8 cellular contexts compared by ENCODE assay signal in the genomic region with DNA sequence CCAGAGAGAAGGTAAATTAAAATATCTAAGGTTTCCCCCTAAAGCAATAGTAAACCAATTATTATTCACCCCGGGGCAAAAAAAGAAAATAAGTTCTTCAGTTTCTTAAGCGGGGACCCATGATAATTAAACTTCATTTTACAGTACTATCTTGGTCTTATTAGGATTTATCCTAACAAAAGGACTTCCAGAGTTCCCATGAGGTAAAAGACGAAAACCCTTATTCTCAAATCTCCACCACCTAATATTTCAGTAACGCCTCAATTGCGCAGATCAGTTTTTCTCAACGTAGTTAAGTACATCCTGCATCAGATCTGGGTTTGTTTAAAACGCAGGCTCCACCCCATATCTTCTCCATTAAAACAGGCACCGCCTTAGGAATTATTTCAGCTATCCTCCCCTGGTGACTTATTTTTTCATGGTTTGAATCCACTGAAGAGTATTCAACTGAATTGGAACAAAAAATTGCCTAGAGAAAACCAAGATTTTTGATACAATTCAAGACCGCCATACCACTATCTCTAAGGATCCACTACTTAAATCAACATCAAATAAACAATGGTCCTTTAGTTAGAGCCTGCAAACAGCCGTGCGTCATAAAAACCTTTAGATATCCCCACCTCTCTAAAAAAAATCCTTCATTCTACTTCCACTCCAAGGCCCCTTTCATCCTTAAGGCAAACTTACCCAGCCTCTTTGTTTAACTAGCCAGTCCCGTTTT. TPM values are rescaled to one million over a fixed set of nuclear protein-coding genes. Genes with fewer than 3 reads are reported as not detected.
DNase-seq lines count a peak whose midpoint lies in the region; ATAC-seq and TF ChIP-seq lines count a peak whose summit lies in the region.

No MANE protein-coding gene starts in this region.

- no peak for TF ChIP-seq CTCF in osteocyte (IDR thresholded peaks at IDR 0.05)

- ATAC-seq in GM18861 (IDR thresholded peaks at IDR 0.05; ENCODE audit: unreplicated experiment), result no peak

- H3K4me1 Mint-ChIP-seq in osteocyte (ENCODE audit: unreplicated experiment), result peaks cover 48% of the 10 kb centered on the region

- H3K36me3 Mint-ChIP-seq in osteocyte (ENCODE audit: unreplicated experiment), result peaks cover 57% of the 10 kb centered on the region

- no peaks in the 10 kb centered on the region for H3K9me3 Mint-ChIP-seq in osteocyte (ENCODE audit: unreplicated experiment)

- H3K4me3 Mint-ChIP-seq in osteocyte (ENCODE audit: unreplicated experiment), result peak overlapping the region; percentile 91

- peak overlapping the region; percentile 96 for H3K27ac Mint-ChIP-seq in osteocyte (ENCODE audit: unreplicated experiment)

- no peaks in the 10 kb centered on the region for H3K27me3 Mint-ChIP-seq in osteocyte (ENCODE audit: unreplicated experiment)

- DNase-seq in NCI-H82 (lab: John Stamatoyannopoulos, UW) (peak; percentile 41), NCI-H82 treated with DMSO at 0.1 percent for 48 hours (lab: John Stamatoyannopoulos, UW; ENCODE audit: unreplicated experiment) (no peak), RPMI8226 (peak; percentile 38), epidermal melanocyte (ENCODE audit: insufficient read length, low spot score) (peak; percentile 43), osteocyte (ENCODE audit: extremely low spot score, unreplicated experiment) (no peak)
- DNase-seq in activated CD4-positive, CD25-positive, alpha-beta regulatory T cell (lab: John Stamatoyannopoulos, UW), result no peak
- DNase-seq in activated CD4-positive, alpha-beta T cell treated with anti-CD3 and anti-CD28 coated beads for 4 hours, result no peak

RNA-seq across cellular contexts. Expression of a gene that starts 1.7 kb away (rescaled TPM):
- total RNA-seq in osteocyte, result 275 and 296 TPM in 2 replicates

RNA-seq across cellular contexts. Expression of a gene that starts 28.5 kb away (rescaled TPM):
- 2.3 and 2.6 TPM in 2 replicates for total RNA-seq in osteocyte

RNA-seq across cellular contexts. Expression of a gene that starts 51.7 kb away (rescaled TPM):
- total RNA-seq in osteocyte, result 111 and 116 TPM in 2 replicates

Comparison
In these comparisons a context has a peak if more than half of its experiments do, and no peak if none do; other contexts are left out.
1. DNase-seq: peak in NCI-H82 (single experiment), RPMI8226 (single experiment) and epidermal melanocyte (single experiment); none in NCI-H82 treated with DMSO at 0.1 percent for 48 hours (single experiment), osteocyte (single experiment), activated CD4-positive, CD25-positive, alpha-beta regulatory T cell (0 of 4) and activated CD4-positive, alpha-beta T cell treated with anti-CD3 and anti-CD28 coated beads for 4 hours (0 of 2).